In the genomic region with DNA sequence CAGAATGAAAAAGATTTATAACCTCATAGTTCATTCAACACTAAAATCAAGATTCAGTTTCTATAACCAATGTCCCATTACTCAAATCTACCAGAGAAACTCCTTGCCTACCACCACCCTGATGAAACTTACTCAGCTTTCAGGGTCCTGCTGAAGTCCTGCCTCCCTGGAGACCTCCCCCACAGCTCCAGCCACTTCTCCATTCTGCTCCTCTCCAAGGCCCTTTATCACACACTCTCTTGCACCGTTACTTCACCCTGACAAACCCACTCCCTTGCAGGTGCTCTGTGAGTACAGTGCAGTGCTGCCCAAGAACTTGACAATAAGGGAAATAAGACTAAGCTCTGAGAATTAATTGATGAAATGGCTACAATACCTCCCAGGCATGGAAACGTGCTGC, we compare ENCODE assay signal across 28 cellular contexts.
"Had no signal": no experiment of that assay in that cellular context is flagged by ENCODE, and none has a peak within 500 bp of the region (broad histone marks: within the 10 kb centered on the region; RNA-seq: fewer than 3 reads in every experiment).

No MANE protein-coding gene starts in this region.

- H3K9me3 Mint-ChIP-seq: activated naive CD4-positive, alpha-beta T cell treated with anti-CD3 and anti-CD28 coated beads, Interleukin-2, amount 50 U/mL, for 24 hours had no signal

- H3K4me3 Mint-ChIP-seq: activated CD4-positive, alpha-beta memory T cell treated with anti-CD3 and anti-CD28 coated beads for 36 hours; activated CD4-positive, alpha-beta T cell treated with anti-CD3 and anti-CD28 coated beads for 36 hours; activated naive CD4-positive, alpha-beta T cell treated with anti-CD3 and anti-CD28 coated beads, Interleukin-2, amount 50 U/mL, for 24 hours; activated naive CD8-positive, alpha-beta T cell treated with anti-CD3 and anti-CD28 coated beads, Interleukin-2, amount 10 ng/mL, durations not matched to agents 7 days and 5 days had no signal

- ATAC-seq: activated CD4-positive, alpha-beta T cell treated with anti-CD3 and anti-CD28 coated beads for 36 hours; activated CD4-positive, CD25-positive, alpha-beta regulatory T cell treated with anti-CD3 and anti-CD28 coated beads, Interleukin-2, amount 50 U/mL, for 24 hours; body of pancreas had no signal

- H3K36me3 Mint-ChIP-seq: activated CD4-positive, alpha-beta memory T cell treated with anti-CD3 and anti-CD28 coated beads for 36 hours; activated naive CD4-positive, alpha-beta T cell treated with anti-CD3 and anti-CD28 coated beads, Interleukin-2, amount 50 U/mL, for 24 hours had no signal

- H3K27ac Mint-ChIP-seq: activated CD4-positive, alpha-beta memory T cell treated with anti-CD3 and anti-CD28 coated beads for 36 hours; activated CD4-positive, alpha-beta T cell treated with anti-CD3 and anti-CD28 coated beads for 36 hours; activated naive CD4-positive, alpha-beta T cell treated with anti-CD3 and anti-CD28 coated beads, Interleukin-2, amount 50 U/mL, for 24 hours; activated naive CD8-positive, alpha-beta T cell treated with anti-CD3 and anti-CD28 coated beads, Interleukin-2, amount 10 ng/mL, durations not matched to agents 7 days and 5 days; activated T-helper 2 cell treated with anti-CD3 and anti-CD28 coated beads, Interferon-gamma antibody, Interleukin-2, Interleukin-4, amounts not matched to agents 10 μg/mL and 5 μg/mL and 100 μg/mL, durations not matched to agents 14 hours and 24 hours and 36 hours had no signal

- FAIRE-seq: TTC549 had no signal

- H3K4me1 Mint-ChIP-seq: activated CD4-positive, alpha-beta T cell treated with anti-CD3 and anti-CD28 coated beads for 36 hours; activated naive CD4-positive, alpha-beta T cell treated with anti-CD3 and anti-CD28 coated beads, Interleukin-2, amount 50 U/mL, for 24 hours; activated naive CD8-positive, alpha-beta T cell treated with anti-CD3 and anti-CD28 coated beads, Interleukin-2, amount 10 ng/mL, durations not matched to agents 7 days and 5 days had no signal

- DNase-seq: activated CD4-positive, alpha-beta memory T cell treated with anti-CD3 and anti-CD28 coated beads for 36 hours; activated CD4-positive, alpha-beta T cell treated with anti-CD3 and anti-CD28 coated beads for 36 hours; activated CD4-positive, alpha-beta T cell treated with anti-CD3 and anti-CD28 coated beads, Interleukin-2, amount 50 U/mL, for 1 hour; activated CD8-positive, alpha-beta memory T cell treated with anti-CD3 and anti-CD28 coated beads, Interleukin-2, amount 50 U/mL, for 4 hours; activated gamma-delta T cell; activated naive CD4-positive, alpha-beta T cell treated with Interleukin-2 at 50 U/mL for 16 hours; activated naive CD8-positive, alpha-beta T cell treated with anti-CD3 and anti-CD28 coated beads, Interleukin-2, amount 10 ng/mL, durations not matched to agents 7 days and 5 days; activated T-cell treated with anti-CD3 and anti-CD28 coated beads, Interleukin-2, amount 50 U/mL, for 48 hours; amygdala; body of pancreas; Karpas-422; MV-4-11; NCI-H1092 treated with DMSO at 0.1 percent for 48 hours; NCI-H1417; NCI-H146; NCI-H187; NCI-H2029 treated with DMSO at 0.1 percent for 48 hours; NCI-H2107; NCI-H2171; NCI-H510A; NCI-H526 treated with DMSO at 0.1 percent for 48 hours; NCI-H82; Right ventricle myocardium superior; T1000 had no signal
